ENCODE assay signal across 14 cellular contexts in the genomic region with DNA sequence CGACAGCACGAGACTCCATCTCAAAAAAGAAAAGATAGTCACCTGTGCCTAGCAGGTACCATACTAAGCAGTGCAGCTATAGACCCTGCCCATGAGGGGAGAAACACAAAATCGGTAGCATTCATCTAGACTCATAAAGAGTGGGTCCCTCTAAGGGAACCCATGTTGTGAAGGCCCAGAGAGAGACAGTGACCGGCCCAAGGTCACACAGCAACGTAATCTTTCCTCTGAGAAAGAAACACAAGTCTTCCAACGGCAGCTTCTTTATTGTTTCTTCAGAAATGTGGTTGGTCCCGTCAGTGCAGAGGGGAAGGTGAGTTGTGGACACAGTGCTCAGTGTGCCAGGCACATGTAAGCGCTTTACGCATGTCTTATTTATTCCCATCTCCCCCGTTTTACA.
DNase-seq lines count a peak whose midpoint lies in the region; FAIRE-seq and TF ChIP-seq lines count a peak whose summit lies in the region.
"Had no signal": no experiment of that assay in that cellular context is flagged by ENCODE, and none has a peak within 500 bp of the region (broad histone marks: within the 10 kb centered on the region; RNA-seq: fewer than 3 reads in every experiment).

No MANE protein-coding gene starts in this region.

- DNase-seq in bronchial epithelial cell (ENCODE audit: low read depth) (no peak), nephron progenitor cell (no peak), HK-2 (ENCODE audit: unreplicated experiment) (no peak), chondrocyte (ENCODE audit: low spot score) (no peak), cortex of kidney (lab: John Stamatoyannopoulos, UW) (no peak)
- DNase-seq: ACHN; Calu3; CD8-positive, alpha-beta T cell; GF-D8; H7 had no signal

- H3K27me3 Mint-ChIP-seq in nephron progenitor cell (ENCODE audit: low read depth, poor library complexity): no peaks in the 10 kb centered on the region
- H3K27me3 Mint-ChIP-seq in chondrocyte (ENCODE audit: low read depth): no peaks in the 10 kb centered on the region

- H3K36me3 ChIP-seq in BLaER1: peaks cover 21% of the 10 kb centered on the region
- no peaks in the 10 kb centered on the region for H3K36me3 ChIP-seq in bronchial epithelial cell (ENCODE audit: control insufficient read depth, insufficient read depth, low read length)

- TF ChIP-seq CTCF in C4-2B (conservative IDR thresholded peaks at IDR 0.05) (no peak), bronchial epithelial cell (IDR thresholded peaks at IDR 0.05; ENCODE audit: insufficient read depth, low read length, severe bottlenecking) (no peak), nephron progenitor cell (IDR thresholded peaks at IDR 0.05) (no peak), chondrocyte (IDR thresholded peaks at IDR 0.05) (no peak)

- H3K4me2 ChIP-seq in BLaER1: peak overlapping the region; percentile 30; the same call in 1 of the 2 replicates
- H3K4me2 ChIP-seq: GM23338 had no signal

- H3K27me3 ChIP-seq in BLaER1: no peaks in the 10 kb centered on the region
- H3K27me3 ChIP-seq in bronchial epithelial cell (ENCODE audit: control insufficient read depth, insufficient read depth, low read length): no peaks in the 10 kb centered on the region

- H3K4me3 Mint-ChIP-seq in nephron progenitor cell (no peak overlapping the region), chondrocyte (ENCODE audit: unreplicated experiment) (no peak overlapping the region)
- H3K4me3 Mint-ChIP-seq: CD8-positive, alpha-beta T cell; GM23338 had no signal

- H3K36me3 Mint-ChIP-seq in nephron progenitor cell (ENCODE audit: low read depth) (peaks cover 15% of the 10 kb centered on the region), chondrocyte (ENCODE audit: low read depth) (peaks cover 3% of the 10 kb centered on the region)
- H3K36me3 Mint-ChIP-seq: CD8-positive, alpha-beta T cell had no signal

- H3K9me3 Mint-ChIP-seq in nephron progenitor cell: peaks cover 16% of the 10 kb centered on the region
- no peaks in the 10 kb centered on the region for H3K9me3 Mint-ChIP-seq in chondrocyte (ENCODE audit: low read depth)
- H3K9me3 Mint-ChIP-seq: CD8-positive, alpha-beta T cell; GM23338 had no signal

- peaks cover 18% of the 10 kb centered on the region for H3K9me3 ChIP-seq in BLaER1

- peak; percentile 83 for FAIRE-seq in bronchial epithelial cell (lab: Jason Lieb, UNC)
- FAIRE-seq: A204.1 had no signal

- H3K4me3 ChIP-seq in BLaER1 (no peak overlapping the region), bronchial epithelial cell (ENCODE audit: low read depth, low read length) (no peak overlapping the region)
- H3K4me3 ChIP-seq: GM23338 had no signal

- H3K27ac Mint-ChIP-seq in nephron progenitor cell (peak overlapping the region; percentile 34), chondrocyte (ENCODE audit: unreplicated experiment) (no peak overlapping the region)
- H3K27ac Mint-ChIP-seq: CD8-positive, alpha-beta T cell; GM23338 had no signal

- H3K4me1 ChIP-seq in BLaER1: peaks cover 83% of the 10 kb centered on the region

- H3K4me1 Mint-ChIP-seq in nephron progenitor cell (peaks cover 26% of the 10 kb centered on the region), chondrocyte (ENCODE audit: low read depth) (peaks cover 28% of the 10 kb centered on the region)

- H3K27ac ChIP-seq in BLaER1: no peak overlapping the region
- peak overlapping the region; percentile 62 for H3K27ac ChIP-seq in C4-2B

- H4K20me1 ChIP-seq in BLaER1: peaks cover 63% of the 10 kb centered on the region

- no peak overlapping the region for H3K9ac ChIP-seq in BLaER1
